Comparison of ENCODE assay signal across 1 cellular context in genomic region chr3:151315136-151315535, GRCh38.
TF ChIP-seq lines count a peak whose summit lies in the region.

No MANE protein-coding gene starts in this region.

TF ChIP-seq in GM23338, 12 proteins besides CTCF, POLR2A, EP300 and RAD21:
- TF ChIP-seq NANOG (IDR thresholded peaks at IDR 0.05; ENCODE audit: borderline replicate concordance) = no peak
- TF ChIP-seq CREB1 (CRISPR knock-in tag; IDR thresholded peaks at IDR 0.05; ENCODE audit: low read depth) = no peak
- no peak for TF ChIP-seq ZNF331 (CRISPR knock-in tag; IDR thresholded peaks at IDR 0.05; ENCODE audit: low read depth)
- TF ChIP-seq ZNF462 (CRISPR knock-in tag; IDR thresholded peaks at IDR 0.05) = no peak
- TF ChIP-seq JUNB (IDR thresholded peaks at IDR 0.05; ENCODE audit: unreplicated experiment) = no peak
- no peak for TF ChIP-seq EZH2phosphoT487 (IDR thresholded peaks at IDR 0.05; ENCODE audit: unreplicated experiment)
- no peak for TF ChIP-seq EZH2 (IDR thresholded peaks at IDR 0.05; ENCODE audit: low read depth, unreplicated experiment)
- no peak for TF ChIP-seq STAT1 (IDR thresholded peaks at IDR 0.05; ENCODE audit: unreplicated experiment)
- TF ChIP-seq POLR2AphosphoS5 (IDR thresholded peaks at IDR 0.05; ENCODE audit: low read depth) = no peak
- TF ChIP-seq ETS1 (IDR thresholded peaks at IDR 0.05) = no peak
- no peak for TF ChIP-seq ZNF114 (CRISPR knock-in tag; IDR thresholded peaks at IDR 0.05)
- TF ChIP-seq REST (IDR thresholded peaks at IDR 0.05; ENCODE audit: unreplicated experiment) = no peak
